Comparison of ENCODE assay signal across 1 cellular context in the genomic region with DNA sequence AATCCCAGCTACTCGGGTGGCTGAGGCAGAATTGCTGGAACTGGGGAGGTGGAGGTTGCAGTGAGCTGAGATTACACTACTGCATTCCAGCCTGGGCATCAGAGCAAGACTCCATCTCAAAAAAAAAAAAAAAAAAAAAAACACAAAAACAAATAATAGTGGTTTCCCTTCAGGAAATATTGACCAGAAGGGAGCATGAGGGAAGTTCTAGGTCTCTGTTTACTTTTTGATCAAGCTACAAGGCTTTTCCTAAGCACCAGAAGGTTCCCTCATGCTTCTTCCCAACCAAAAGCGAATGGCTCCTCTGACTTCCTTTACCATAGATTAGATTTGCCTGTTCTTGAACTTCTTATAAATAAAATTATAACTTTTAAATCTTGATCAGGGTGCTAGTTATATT.
A peak's percentile ranks its signal among the peaks of the same experiment; 100 is the strongest.
TF ChIP-seq lines count a peak whose summit lies in the region.

No MANE protein-coding gene starts in this region.

TF ChIP-seq in A549, 52 proteins besides CTCF, POLR2A, EP300 and RAD21:
- TF ChIP-seq TP53 (CRISPR knock-in tag; IDR thresholded peaks at IDR 0.05) (no peak), JUNB (IDR thresholded peaks at IDR 0.05) (0 out of 2 replicates have a peak, but pooled peaks have one; percentile 8), HMGXB4 (CRISPR knock-in tag; IDR thresholded peaks at IDR 0.05; ENCODE audit: borderline replicate concordance) (no peak), BHLHE40 (IDR thresholded peaks at IDR 0.05; ENCODE audit: low read depth, low read length) (no peak), MYC (IDR thresholded peaks at IDR 0.05; ENCODE audit: borderline replicate concordance, low read length) (no peak)
TF ChIP-seq in A549: peak in this region for 1.
